8 cellular contexts compared by ENCODE assay signal in genomic region chr19:31054430-31054829, GRCh38.
DNase-seq lines count a peak whose midpoint lies in the region; ATAC-seq and TF ChIP-seq lines count a peak whose summit lies in the region.

No MANE protein-coding gene starts in this region.

- no peaks in the 10 kb centered on the region for H3K27me3 Mint-ChIP-seq in Caco-2 (ENCODE audit: insufficient read depth, unreplicated experiment)

- TF ChIP-seq CTCF in Caco-2 (IDR thresholded peaks at IDR 0.05; ENCODE audit: insufficient read depth in 1 of 2, low read depth in 1 of 2, low read length in 1 of 2, severe bottlenecking in 1 of 2, unreplicated experiment in 1 of 2) (no peak), NB4 (IDR thresholded peaks at IDR 0.05; ENCODE audit: low read depth, low read length) (peak; percentile 46)

- no peaks in the 10 kb centered on the region for H3K36me3 ChIP-seq in Caco-2 (ENCODE audit: control insufficient read depth, insufficient read depth, low read length)

- H3K36me3 Mint-ChIP-seq in Caco-2 (ENCODE audit: insufficient read depth, unreplicated experiment) = no peaks in the 10 kb centered on the region

- H3K4me1 ChIP-seq in Caco-2 = no peaks in the 10 kb centered on the region

- CTCF ChIA-PET in Caco-2 (lab: Charles Lee) = interaction anchor here (0.6 kb wide), 1 partner anchor 57 kb away, joined by 3 read pairs; no protein-coding TSS in a partner anchor

- H3K4me3 Mint-ChIP-seq in Caco-2 (ENCODE audit: unreplicated experiment) = no peak overlapping the region

- H3K4me3 ChIP-seq in Caco-2 (ENCODE audit: low read depth, low read length) (no peak overlapping the region), NB4 (ENCODE audit: low read depth, low read length) (no peak overlapping the region)

- TF ChIP-seq POLR2A in NB4 (IDR thresholded peaks at IDR 0.05; ENCODE audit: extremely low read depth, insufficient read length) = no peak

- no peaks in the 10 kb centered on the region for H3K9me3 ChIP-seq in Caco-2

- DNase-seq in Caco-2 (peak; percentile 16 to 46), NB4 (ENCODE audit: low read depth) (peak; percentile 53), islet precursor cell (peak; percentile 90), NCI-H2029 treated with DMSO at 0.1 percent for 48 hours (lab: John Stamatoyannopoulos, UW) (no peak)
- peak; percentile 73 for DNase-seq in activated effector memory CD4-positive, alpha-beta T cell treated with anti-CD3 and anti-CD28 coated beads, Interleukin-2, amount 50 U/mL, for 16 hours
- DNase-seq in stimulated activated naive CD8-positive, alpha-beta T cell treated with anti-CD3 and anti-CD28 coated beads, Interleukin-15, Interleukin-2, amounts not matched to agents 100 U/mL and 50 U/mL, for 24 hours = peak; percentile 26

- peaks cover 13% of the 10 kb centered on the region for H3K9me3 Mint-ChIP-seq in Caco-2 (ENCODE audit: unreplicated experiment)

- no peaks in the 10 kb centered on the region for H3K27me3 ChIP-seq in Caco-2 (replicated peaks; ENCODE audit: control insufficient read depth, insufficient read depth, low read length)

- POLR2A ChIA-PET in Caco-2 (lab: Charles Lee) = no interaction called here

- H3K4me1 Mint-ChIP-seq in Caco-2 (ENCODE audit: low read depth, unreplicated experiment) = no peaks in the 10 kb centered on the region

- intact Hi-C loops in Caco-2 (cut with micrococcal nuclease; ENCODE audit: unreplicated experiment) = no loop called here

- H3K27ac Mint-ChIP-seq in Caco-2 (ENCODE audit: unreplicated experiment) = no peak overlapping the region

- peak; percentile 59 for ATAC-seq in stimulated activated naive CD8-positive, alpha-beta T cell treated with anti-CD3 and anti-CD28 coated beads, Interleukin-15, Interleukin-2, amounts not matched to agents 100 U/mL and 50 U/mL, for 24 hours
- no peak for ATAC-seq in GM18870 (IDR thresholded peaks at IDR 0.05; ENCODE audit: unreplicated experiment)
- no peak for ATAC-seq in HG02840 (IDR thresholded peaks at IDR 0.05; ENCODE audit: low FRiP score, unreplicated experiment)

- no TSS peak for BruUV-seq in Caco-2 (replicated peaks; lab: Mats Ljungman, UMichigan)
